1 cellular context compared by ENCODE assay signal in genomic region chr4:83455300-83456183, GRCh38.
A peak's percentile ranks its signal among the peaks of the same experiment; 100 is the strongest.
TF ChIP-seq lines count a peak whose summit lies in the region.

TSS of gene HELQ (minus strand) at chr4:83455823. CDS start at chr4:83455693, 130 bp downstream.
TSS of gene MRPS18C (plus strand) at chr4:83456058. CDS start at chr4:83456078, 20 bp downstream.

TF ChIP-seq in HepG2, 621 proteins besides CTCF, POLR2A, EP300 and RAD21 (continued from another document and continues in another):
- TF ChIP-seq ZSCAN21 (CRISPR knock-in tag; IDR thresholded peaks at IDR 0.05; ENCODE audit: borderline replicate concordance) (peak; percentile 68), TCF12 (IDR thresholded peaks at IDR 0.05) (no peak), TCF12 (CRISPR knock-in tag; IDR thresholded peaks at IDR 0.05) (no peak), YEATS2 (CRISPR knock-in tag; IDR thresholded peaks at IDR 0.05; ENCODE audit: borderline replicate concordance) (peak; percentile 99), MAX (IDR thresholded peaks at IDR 0.05) (peak; percentile 88), THAP11 (CRISPR knock-in tag; IDR thresholded peaks at IDR 0.05) (peak; percentile 96), ZNF629 (CRISPR knock-in tag; conservative IDR thresholded peaks at IDR 0.05) (peak; percentile 38; the same call in 1 of the 2 replicates), SYNCRIP (IDR thresholded peaks at IDR 0.05; ENCODE audit: insufficient read depth, low read depth, low read length) (no peak), ZNF749 (CRISPR knock-in tag; IDR thresholded peaks at IDR 0.05; ENCODE audit: borderline replicate concordance) (peak; percentile 61; the same call in 1 of the 2 replicates), ZNF143 (CRISPR knock-in tag; IDR thresholded peaks at IDR 0.05) (peak; percentile 59), ZNF256 (CRISPR knock-in tag; conservative IDR thresholded peaks at IDR 0.05) (no peak; the same call in 1 of the 2 replicates), ZNF710 (CRISPR knock-in tag; IDR thresholded peaks at IDR 0.05; ENCODE audit: borderline replicate concordance) (peak; percentile 42; the same call in 1 of the 2 replicates), ZNF180 (CRISPR knock-in tag; IDR thresholded peaks at IDR 0.05; ENCODE audit: borderline replicate concordance, low read depth) (no peak), NR2F6 (IDR thresholded peaks at IDR 0.05) (no peak), NR2F6 (CRISPR knock-in tag; IDR thresholded peaks at IDR 0.05) (peak; percentile 37; the same call in 1 of the 2 replicates), ZNF512 (CRISPR knock-in tag; IDR thresholded peaks at IDR 0.05) (no peak; the same call in 1 of the 2 replicates), PRPF4 (IDR thresholded peaks at IDR 0.05; ENCODE audit: low read depth, low read length, poor library complexity, severe bottlenecking) (peak; percentile 59), ZKSCAN8 (CRISPR knock-in tag; IDR thresholded peaks at IDR 0.05; ENCODE audit: borderline replicate concordance) (no peak), ZNF724P (CRISPR knock-in tag; IDR thresholded peaks at IDR 0.05; ENCODE audit: borderline replicate concordance) (peak; percentile 75; the same call in 1 of the 2 replicates), ZFY (CRISPR knock-in tag; IDR thresholded peaks at IDR 0.05) (peak; percentile 63), USF2 (IDR thresholded peaks at IDR 0.05; ENCODE audit: low read depth, low read length) (peak; percentile 98), USF2 (CRISPR knock-in tag; IDR thresholded peaks at IDR 0.05; ENCODE audit: borderline replicate concordance) (peak; percentile 100), HDAC6 (IDR thresholded peaks at IDR 0.05; ENCODE audit: low read depth, low read length) (no peak), GMEB1 (CRISPR knock-in tag; IDR thresholded peaks at IDR 0.05; ENCODE audit: borderline replicate concordance) (peak; percentile 89), PBX2 (CRISPR knock-in tag; IDR thresholded peaks at IDR 0.05) (peak; percentile 33), PHF5A (CRISPR knock-in tag; IDR thresholded peaks at IDR 0.05; ENCODE audit: low read depth, unreplicated experiment) (peak; percentile 85), ELF1 (CRISPR knock-in tag; IDR thresholded peaks at IDR 0.05) (peak; percentile 97), DPF2 (CRISPR knock-in tag; IDR thresholded peaks at IDR 0.05; ENCODE audit: borderline replicate concordance, low read depth) (no peak), SMC3 (IDR thresholded peaks at IDR 0.05; ENCODE audit: low read length) (no peak), TAF1 (CRISPR knock-in tag; IDR thresholded peaks at IDR 0.05) (peak; percentile 89), ZBTB7A (CRISPR knock-in tag; IDR thresholded peaks at IDR 0.05) (0 out of 2 replicates have a peak, but pooled peaks have one; percentile 68), KAT7 (CRISPR knock-in tag; IDR thresholded peaks at IDR 0.05; ENCODE audit: borderline replicate concordance) (peak; percentile 93; the same call in 1 of the 2 replicates), THRA (CRISPR knock-in tag; IDR thresholded peaks at IDR 0.05; ENCODE audit: borderline replicate concordance) (peak; percentile 85), PHB2 (IDR thresholded peaks at IDR 0.05; ENCODE audit: partially characterized antibody) (no peak), ZNF274 (CRISPR knock-in tag; IDR thresholded peaks at IDR 0.05) (no peak), RNF219 (CRISPR knock-in tag; IDR thresholded peaks at IDR 0.05) (no peak), SRSF9 (IDR thresholded peaks at IDR 0.05; ENCODE audit: borderline replicate concordance, insufficient read depth, low read depth, low read length, poor library complexity, severe bottlenecking) (no peak), CBFB (CRISPR knock-in tag; IDR thresholded peaks at IDR 0.05) (peak; percentile 92; the same call in 1 of the 2 replicates), ZFAT (CRISPR knock-in tag; conservative IDR thresholded peaks at IDR 0.05) (no peak), ZNF691 (CRISPR knock-in tag; IDR thresholded peaks at IDR 0.05; ENCODE audit: borderline replicate concordance, low read depth) (peak; percentile 30; the same call in 1 of the 2 replicates), ZNF589 (CRISPR knock-in tag; conservative IDR thresholded peaks at IDR 0.05) (no peak), PAXIP1 (CRISPR knock-in tag; conservative IDR thresholded peaks at IDR 0.05) (peak; percentile 55; the same call in 1 of the 2 replicates), ZNF597 (CRISPR knock-in tag; IDR thresholded peaks at IDR 0.05) (no peak), NONO (IDR thresholded peaks at IDR 0.05) (no peak), NONO (CRISPR knock-in tag; conservative IDR thresholded peaks at IDR 0.05) (peak; percentile 98), SMYD3 (CRISPR knock-in tag; IDR thresholded peaks at IDR 0.05) (peak; percentile 75; the same call in 1 of the 2 replicates)
